Comparison of ENCODE assay signal across 25 cellular contexts in the genomic region with DNA sequence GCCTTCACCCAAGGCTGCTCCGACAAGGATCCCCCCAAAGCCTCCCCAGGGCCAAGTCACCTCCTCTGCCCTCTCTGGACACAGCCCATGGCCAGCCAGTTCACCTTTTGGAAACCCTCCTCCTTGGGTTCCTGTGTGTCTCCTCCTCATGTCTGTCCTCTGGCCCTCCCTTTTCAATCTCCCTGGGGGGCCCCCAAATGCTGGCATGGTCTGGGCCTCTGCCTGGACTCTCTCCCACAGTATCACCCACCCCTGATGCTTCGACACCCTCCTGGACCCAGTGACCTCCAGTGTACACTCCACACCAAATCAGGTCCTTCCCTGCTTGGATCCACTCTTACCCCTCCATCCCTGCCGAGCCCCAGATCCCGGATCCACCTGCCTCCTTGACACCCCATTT. TPM values are rescaled to one million over a fixed set of nuclear protein-coding genes. Genes with fewer than 3 reads are reported as not detected.
"Had no signal": no experiment of that assay in that cellular context is flagged by ENCODE, and none has a peak within 500 bp of the region (broad histone marks: within the 10 kb centered on the region; RNA-seq: fewer than 3 reads in every experiment).

No MANE protein-coding gene starts in this region.

- H3K4me3 Mint-ChIP-seq: memory B cell; naive thymus-derived CD4-positive, alpha-beta T cell; nephron progenitor cell had no signal

- H3K27ac Mint-ChIP-seq: memory B cell; naive thymus-derived CD4-positive, alpha-beta T cell had no signal

- H3K4me1 Mint-ChIP-seq: naive thymus-derived CD4-positive, alpha-beta T cell had no signal

- ATAC-seq: left lobe of liver; naive thymus-derived CD4-positive, alpha-beta T cell; pancreas had no signal

- DNase-seq: dermis blood vessel endothelial cell; effector memory CD4-positive, alpha-beta T cell; erythroblast; esophagus squamous epithelium; foreskin melanocyte; head of caudate nucleus; kidney; midbrain; naive thymus-derived CD4-positive, alpha-beta T cell; nephron progenitor cell; pancreas; retina; small intestine; stimulated activated CD4-positive, alpha-beta T cell treated with anti-CD3 and anti-CD28 coated beads, Interleukin-15, amount 100 ng/mL, for 24 hours; stimulated activated CD4-positive, alpha-beta T cell treated with anti-CD3 and anti-CD28 coated beads, Interleukin-2, amount 100 ng/mL, for 48 hours; stimulated activated naive CD4-positive, alpha-beta T cell treated with Interleukin-2 at 50 U/mL for 16 hours; stomach; tibial artery; upper lobe of left lung had no signal

- H3K27ac ChIP-seq: coronary artery, esophagus squamous epithelium, neutrophil, pancreas, stomach, tibial artery, upper lobe of left lung had no signal

RNA-seq across cellular contexts. Expression of a gene that starts 46.7 kb away (rescaled TPM):
- total RNA-seq: liver; naive thymus-derived CD4-positive, alpha-beta T cell; pulmonary artery endothelial cell had no signal
- polyA plus RNA-seq: naive thymus-derived CD4-positive, alpha-beta T cell had no signal
